Comparison of ENCODE assay signal across 8 cellular contexts in the genomic region with DNA sequence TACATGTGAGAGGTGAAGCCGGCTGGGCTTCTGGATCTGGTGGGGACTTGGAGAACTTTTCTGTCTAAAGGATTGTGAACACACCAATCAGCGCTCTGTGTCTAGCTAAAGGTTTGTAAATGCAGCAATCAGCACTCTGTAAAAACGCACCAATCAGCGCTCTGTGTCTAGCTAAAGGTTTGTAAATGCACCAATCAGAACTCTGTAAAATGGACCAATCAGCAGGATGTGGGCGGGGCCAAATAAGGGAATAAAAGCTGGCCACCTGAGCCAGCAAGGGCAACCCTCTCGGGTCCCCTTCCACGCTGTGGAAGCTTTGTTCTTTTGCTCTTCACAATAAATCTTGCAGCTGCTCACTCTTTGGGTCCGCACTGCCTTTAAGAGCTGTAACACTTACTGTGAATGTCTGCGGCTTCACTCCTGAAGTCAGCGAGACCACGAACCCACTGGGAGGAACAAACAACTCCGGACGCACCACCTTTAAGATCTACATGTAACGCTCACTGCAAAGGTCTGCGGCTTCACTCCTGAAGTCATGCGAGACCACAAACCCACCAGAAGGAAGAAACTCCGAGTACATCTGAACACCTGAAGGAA.
DNase-seq lines count a peak whose midpoint lies in the region; ATAC-seq, FAIRE-seq and TF ChIP-seq lines count a peak whose summit lies in the region.
"Not testable (repeated sequence)": the region's sequence is repeated elsewhere in the genome, so short reads cannot be mapped to it uniquely, and the experiment has no call there.

No MANE protein-coding gene starts in this region.

- not testable (repeated sequence) for H3K23ac ChIP-seq in H1 (ENCODE audit: insufficient read length)

- not testable (repeated sequence) for H3K27me3 Mint-ChIP-seq in CD8-positive, alpha-beta T cell (ENCODE audit: low read depth); T-helper 1 cell treated with Interleukin-12 subunit alpha and Interleukin-12 subunit beta and Interleukin-4 antibody, amounts not matched to agents 30 μg/mL and 1 μg/mL, for 36 hours (ENCODE audit: low read depth); activated naive CD8-positive, alpha-beta T cell treated with anti-CD3 and anti-CD28 coated beads, Interleukin-2, amount 10 ng/mL, durations not matched to agents 7 days and 5 days; nephron progenitor cell (ENCODE audit: low read depth, poor library complexity)

- H3K27me3 ChIP-seq in CD8-positive, alpha-beta T cell (ENCODE audit: insufficient read depth, low read length); H1 (replicated peaks in 1 of 4; ENCODE audit: control insufficient read depth in 3 of 4, extremely low read depth in 1 of 4, insufficient read depth in 3 of 4, low read length in 3 of 4): not testable (repeated sequence)

- POLR2A ChIA-PET in CD8-positive, alpha-beta T cell (lab: Charles Lee); activated naive CD8-positive, alpha-beta T cell treated with anti-CD3 and anti-CD28 coated beads, Interleukin-2, amount 10 ng/mL, durations not matched to agents 7 days and 5 days (lab: Charles Lee); H1 (lab: Charles Lee; ENCODE audit: partially characterized antibody): not testable (repeated sequence)

- H3K4me2 ChIP-seq in H1 (ENCODE audit: insufficient read depth in 1 of 2, low read depth in 2 of 2, low read length in 2 of 2), result not testable (repeated sequence)

- H3K23me2 ChIP-seq in H1 (ENCODE audit: low read depth, low read length), result not testable (repeated sequence)

- TF ChIP-seq POLR2A in H1 (IDR thresholded peaks at IDR 0.05; ENCODE audit: control extremely low read depth in 1 of 2, low read depth in 2 of 2, low read length in 2 of 2), result not testable (repeated sequence)

- not testable (repeated sequence) for H3K79me1 ChIP-seq in H1 (ENCODE audit: low read depth, low read length)

- not testable (repeated sequence) for H3K56ac ChIP-seq in H1 (replicated peaks; ENCODE audit: insufficient read length, low read depth, low read length)

- peak overlapping the region; percentile 24 for H3K4me3 Mint-ChIP-seq in CD8-positive, alpha-beta T cell
- H3K4me3 Mint-ChIP-seq in T-helper 1 cell treated with Interleukin-12 subunit alpha and Interleukin-12 subunit beta and Interleukin-4 antibody, amounts not matched to agents 30 μg/mL and 1 μg/mL, for 36 hours, result peak overlapping the region; percentile 12
- H3K4me3 Mint-ChIP-seq in activated naive CD8-positive, alpha-beta T cell treated with anti-CD3 and anti-CD28 coated beads, Interleukin-2, amount 10 ng/mL, durations not matched to agents 7 days and 5 days, result peak overlapping the region; percentile 14
- H3K4me3 Mint-ChIP-seq in nephron progenitor cell, result not testable (repeated sequence)

- not testable (repeated sequence) for H4K8ac ChIP-seq in H1 (ENCODE audit: extremely low read depth, insufficient read depth, low read length)

- peaks cover 32% of the 10 kb centered on the region for H3K4me1 ChIP-seq in CD8-positive, alpha-beta T cell (ENCODE audit: insufficient read depth, low read length)
- H3K4me1 ChIP-seq in H1 (replicated peaks in 1 of 4; ENCODE audit: control insufficient read depth in 3 of 4, insufficient read depth in 4 of 4, low read length in 3 of 4), result not testable (repeated sequence)

- TF ChIP-seq EP300 in H1 (IDR thresholded peaks at IDR 0.05; ENCODE audit: borderline replicate concordance in 1 of 2, low read depth in 2 of 2, low read length in 2 of 2), result not testable (repeated sequence)

- H3K9me3 ChIP-seq in CD8-positive, alpha-beta T cell (ENCODE audit: low read length); H1 (ENCODE audit: insufficient read depth in 2 of 2, low read depth in 1 of 2, low read length in 1 of 2): not testable (repeated sequence)

- not testable (repeated sequence) for H3K36me3 ChIP-seq in CD8-positive, alpha-beta T cell (ENCODE audit: insufficient read depth, low read length); H1 (ENCODE audit: control insufficient read depth in 2 of 4, insufficient read depth in 4 of 4, low read length in 3 of 4)

- H3K36me3 Mint-ChIP-seq in CD8-positive, alpha-beta T cell, result peaks cover 15% of the 10 kb centered on the region
- peaks cover 21% of the 10 kb centered on the region for H3K36me3 Mint-ChIP-seq in T-helper 1 cell treated with Interleukin-12 subunit alpha and Interleukin-12 subunit beta and Interleukin-4 antibody, amounts not matched to agents 30 μg/mL and 1 μg/mL, for 36 hours (ENCODE audit: low read depth)
- peaks cover 21% of the 10 kb centered on the region for H3K36me3 Mint-ChIP-seq in activated naive CD8-positive, alpha-beta T cell treated with anti-CD3 and anti-CD28 coated beads, Interleukin-2, amount 10 ng/mL, durations not matched to agents 7 days and 5 days
- peaks cover 60% of the 10 kb centered on the region for H3K36me3 Mint-ChIP-seq in nephron progenitor cell (ENCODE audit: low read depth)

- 92% methylated on average over 17 of the region's 17 CpGs; no CpG with 5 or more reads in 1 of the 2 experiments for WGBS in H1 (ENCODE audit: extremely low coverage in 1 of 2, insufficient coverage in 1 of 2, insufficient read length in 1 of 2, insufficient replicate concordance in 2 of 2, low coverage in 1 of 2, low lambda C conversion rate in 2 of 2, missing lambda C conversion rate in 1 of 2), 2 experiments

- H3K27ac Mint-ChIP-seq in CD8-positive, alpha-beta T cell, result peak overlapping the region; percentile 56
- H3K27ac Mint-ChIP-seq in T-helper 1 cell treated with Interleukin-12 subunit alpha and Interleukin-12 subunit beta and Interleukin-4 antibody, amounts not matched to agents 30 μg/mL and 1 μg/mL, for 36 hours, result peak overlapping the region; percentile 60
- H3K27ac Mint-ChIP-seq in activated naive CD8-positive, alpha-beta T cell treated with anti-CD3 and anti-CD28 coated beads, Interleukin-2, amount 10 ng/mL, durations not matched to agents 7 days and 5 days, result not testable (repeated sequence)
- peak overlapping the region; percentile 19 for H3K27ac Mint-ChIP-seq in nephron progenitor cell

- H3K4me1 Mint-ChIP-seq in CD8-positive, alpha-beta T cell (ENCODE audit: low read depth), result peaks cover 70% of the 10 kb centered on the region
- peaks cover 21% of the 10 kb centered on the region for H3K4me1 Mint-ChIP-seq in T-helper 1 cell treated with Interleukin-12 subunit alpha and Interleukin-12 subunit beta and Interleukin-4 antibody, amounts not matched to agents 30 μg/mL and 1 μg/mL, for 36 hours (ENCODE audit: low read depth)
- peaks cover 37% of the 10 kb centered on the region for H3K4me1 Mint-ChIP-seq in activated naive CD8-positive, alpha-beta T cell treated with anti-CD3 and anti-CD28 coated beads, Interleukin-2, amount 10 ng/mL, durations not matched to agents 7 days and 5 days
- H3K4me1 Mint-ChIP-seq in nephron progenitor cell, result not testable (repeated sequence)

- not testable (repeated sequence) for H3K14ac ChIP-seq in H1 (ENCODE audit: insufficient read length)

- peak; percentile 40 for ATAC-seq in CD8-positive, alpha-beta T cell
- not testable (repeated sequence) for ATAC-seq in activated naive CD8-positive, alpha-beta T cell treated with anti-CD3 and anti-CD28 coated beads, Interleukin-2, amount 10 ng/mL, durations not matched to agents 7 days and 5 days (ENCODE audit: low read depth); stimulated activated naive CD8-positive, alpha-beta T cell treated with anti-CD3 and anti-CD28 coated beads, Interleukin-15, Interleukin-2, amounts not matched to agents 100 U/mL and 50 U/mL, for 24 hours

- TF ChIP-seq RAD21 in H1 (IDR thresholded peaks at IDR 0.05 in 1 of 2, conservative IDR thresholded peaks at IDR 0.05 in 1 of 2; ENCODE audit: low read depth in 2 of 2, low read length in 2 of 2), result not testable (repeated sequence)

- H3K18ac ChIP-seq in H1 (ENCODE audit: extremely low read depth, low read length), result not testable (repeated sequence)

- not testable (repeated sequence) for H3K9ac ChIP-seq in H1 (replicated peaks in 1 of 4; ENCODE audit: extremely low read depth in 1 of 4, low read depth in 3 of 4, low read length in 3 of 4)

- H4K20me1 ChIP-seq in H1 (replicated peaks in 1 of 2; ENCODE audit: control insufficient read depth in 1 of 2, insufficient read depth in 2 of 2, low read length in 2 of 2), result not testable (repeated sequence)

- TF ChIP-seq CTCF in CD8-positive, alpha-beta T cell (IDR thresholded peaks at IDR 0.05); H1 (IDR thresholded peaks at IDR 0.05; ENCODE audit: control extremely low read depth in 1 of 3, insufficient read depth in 1 of 3, low read depth in 1 of 3, low read length in 3 of 3); nephron progenitor cell (IDR thresholded peaks at IDR 0.05): not testable (repeated sequence)

- intact Hi-C loops in CD8-positive, alpha-beta T cell (cut with DNase I, micrococcal nuclease), result not testable (repeated sequence)

- H3K4me3 ChIP-seq in CD8-positive, alpha-beta T cell (ENCODE audit: low read depth, low read length); H1 (ENCODE audit: extremely low read depth in 1 of 4, insufficient read depth in 2 of 4, low read depth in 3 of 4, low read length in 4 of 4): not testable (repeated sequence)

- DNase-seq in CD8-positive, alpha-beta T cell, result peak in 6 of 7 experiments; percentile 1 to 70 (median 28)
- DNase-seq in activated CD8-positive, alpha-beta memory T cell treated with anti-CD3 and anti-CD28 coated beads for 24 hours, result peak; percentile 64
- DNase-seq in activated T-cell treated with anti-CD3 and anti-CD28 coated beads, Interleukin-2, amount 50 U/mL, for 48 hours, result peak; percentile 29 to 33
- DNase-seq in activated naive CD8-positive, alpha-beta T cell treated with anti-CD3 and anti-CD28 coated beads, Interleukin-2, amount 10 ng/mL, durations not matched to agents 7 days and 5 days, result peak; percentile 32
- not testable (repeated sequence) for DNase-seq in H1 (ENCODE audit: low read depth in 1 of 2, low spot score in 2 of 2); nephron progenitor cell
- DNase-seq in stimulated activated naive CD8-positive, alpha-beta T cell treated with anti-CD3 and anti-CD28 coated beads, Interleukin-15, Interleukin-2, amounts not matched to agents 100 U/mL and 50 U/mL, for 24 hours, result peak; percentile 38

- not testable (repeated sequence) for H4K5ac ChIP-seq in H1 (ENCODE audit: insufficient read length, low read depth, low read length)

- not testable (repeated sequence) for H2BK5ac ChIP-seq in H1 (ENCODE audit: low read depth, low read length)

- FAIRE-seq in H1 (lab: Jason Lieb, UNC), result not testable (repeated sequence)

- not testable (repeated sequence) for H4K91ac ChIP-seq in H1 (replicated peaks; ENCODE audit: insufficient read length, low read length)

- H2BK15ac ChIP-seq in H1 (ENCODE audit: low read length), result not testable (repeated sequence)

- not testable (repeated sequence) for H3K27ac ChIP-seq in CD8-positive, alpha-beta T cell (ENCODE audit: low read depth, low read length); H1 (ENCODE audit: low read depth, low read length)

- not testable (repeated sequence) for H2BK20ac ChIP-seq in H1 (ENCODE audit: low read length)

- CTCF ChIA-PET in CD8-positive, alpha-beta T cell (lab: Charles Lee), result not testable (repeated sequence)
- CTCF ChIA-PET in H1 (lab: Charles Lee; ENCODE audit: partially characterized antibody), result interaction anchor here (0.6 kb wide), 1 partner anchor 10 kb away, joined by 4 read pairs; no protein-coding TSS in a partner anchor

- not testable (repeated sequence) for H2BK12ac ChIP-seq in H1 (ENCODE audit: low read depth, low read length)

- not testable (repeated sequence) for H3K79me2 ChIP-seq in H1 (ENCODE audit: control insufficient read depth in 1 of 2, insufficient read depth in 2 of 2, low read length in 2 of 2)

- H3K9me3 Mint-ChIP-seq in CD8-positive, alpha-beta T cell; T-helper 1 cell treated with Interleukin-12 subunit alpha and Interleukin-12 subunit beta and Interleukin-4 antibody, amounts not matched to agents 30 μg/mL and 1 μg/mL, for 36 hours; activated naive CD8-positive, alpha-beta T cell treated with anti-CD3 and anti-CD28 coated beads, Interleukin-2, amount 10 ng/mL, durations not matched to agents 7 days and 5 days: not testable (repeated sequence)
- peaks cover 27% of the 10 kb centered on the region for H3K9me3 Mint-ChIP-seq in nephron progenitor cell

- not testable (repeated sequence) for H3K4ac ChIP-seq in H1 (replicated peaks; ENCODE audit: insufficient read length, low read depth, low read length)

- H2AFZ ChIP-seq in H1 (ENCODE audit: low read length), result not testable (repeated sequence)

- not testable (repeated sequence) for H2AK5ac ChIP-seq in H1 (ENCODE audit: low read depth, low read length)

- H2BK120ac ChIP-seq in H1 (replicated peaks; ENCODE audit: low read depth, low read length), result not testable (repeated sequence)
